14 cellular contexts compared by ENCODE assay signal in genomic region chr10:6070647-6071046, GRCh38. TPM values are rescaled to one million over a fixed set of nuclear protein-coding genes. Genes with fewer than 3 reads are reported as not detected.
DNase-seq lines count a peak whose midpoint lies in the region; TF ChIP-seq lines count a peak whose summit lies in the region.
"Had no signal": no experiment of that assay in that cellular context is flagged by ENCODE, and none has a peak within 500 bp of the region (broad histone marks: within the 10 kb centered on the region; RNA-seq: fewer than 3 reads in every experiment).

No MANE protein-coding gene starts in this region.

- peak; percentile 34 for DNase-seq in NK-92 treated with Interleukin-12 subunit alpha and Interleukin-12 subunit beta, amount 100 ng/mL, for 24 hours (lab: John Stamatoyannopoulos, UW)
- no peak for DNase-seq in NK-92 (lab: John Stamatoyannopoulos, UW; ENCODE audit: unreplicated experiment)
- DNase-seq in activated CD4-positive, alpha-beta memory T cell treated with anti-CD3 and anti-CD28 coated beads, Interleukin-2, amount 10 ng/mL, durations not matched to agents 7 days and 5 days: peak; percentile 62
- peak; percentile 38 for DNase-seq in coronary artery (ENCODE audit: low spot score)
- peak; percentile 85 for DNase-seq in stimulated activated CD8-positive, alpha-beta memory T cell treated with anti-CD3 and anti-CD28 coated beads, Interleukin-4, amount 100 ng/mL, for 48 hours
- DNase-seq in type B pancreatic cell (ENCODE audit: extremely low spot score, unreplicated experiment): no peak
- DNase-seq in middle frontal gyrus (ENCODE audit: extremely low spot score, low spot score): no peak
- DNase-seq in Ammon's horn (ENCODE audit: low spot score): no peak
- DNase-seq: DMS79, mammary epithelial cell had no signal

- H3K4me1 Mint-ChIP-seq in activated CD4-positive, alpha-beta memory T cell treated with anti-CD3 and anti-CD28 coated beads, Interleukin-2, amount 10 ng/mL, durations not matched to agents 7 days and 5 days: peaks cover 98% of the 10 kb centered on the region
- no peaks in the 10 kb centered on the region for H3K4me1 Mint-ChIP-seq in type B pancreatic cell (ENCODE audit: unreplicated experiment)

- CTCF ChIA-PET in activated CD4-positive, alpha-beta memory T cell treated with anti-CD3 and anti-CD28 coated beads, Interleukin-2, amount 10 ng/mL, durations not matched to agents 7 days and 5 days (lab: Charles Lee): interaction anchor here (1.6 to 11.2 kb wide), 4 partner anchors 11 to 19 kb away, joined by 3 to 138 read pairs (median 10); no protein-coding TSS in a partner anchor

- POLR2A ChIA-PET in activated CD4-positive, alpha-beta memory T cell treated with anti-CD3 and anti-CD28 coated beads, Interleukin-2, amount 10 ng/mL, durations not matched to agents 7 days and 5 days (lab: Charles Lee): interaction anchor here (1.0 to 13.4 kb wide), 5 partner anchors 12 to 94 kb away, joined by 3 to 448 read pairs (median 24); partner anchors contain the start of gene IL2RA

- TF ChIP-seq CTCF in coronary artery (IDR thresholded peaks at IDR 0.05): no peak
- TF ChIP-seq CTCF in type B pancreatic cell (conservative IDR thresholded peaks at IDR 0.05): no peak

- peak overlapping the region; percentile 96 for H3K27ac Mint-ChIP-seq in activated CD4-positive, alpha-beta memory T cell treated with anti-CD3 and anti-CD28 coated beads, Interleukin-2, amount 10 ng/mL, durations not matched to agents 7 days and 5 days
- H3K27ac Mint-ChIP-seq in type B pancreatic cell: no peak overlapping the region

- no peak overlapping the region for H3K27ac ChIP-seq in coronary artery
- H3K27ac ChIP-seq: 22Rv1, hepatocyte, RWPE1 had no signal

- no peaks in the 10 kb centered on the region for H3K9me3 Mint-ChIP-seq in activated CD4-positive, alpha-beta memory T cell treated with anti-CD3 and anti-CD28 coated beads, Interleukin-2, amount 10 ng/mL, durations not matched to agents 7 days and 5 days
- no peaks in the 10 kb centered on the region for H3K9me3 Mint-ChIP-seq in type B pancreatic cell

- peak overlapping the region; percentile 13 for H3K4me3 Mint-ChIP-seq in activated CD4-positive, alpha-beta memory T cell treated with anti-CD3 and anti-CD28 coated beads, Interleukin-2, amount 10 ng/mL, durations not matched to agents 7 days and 5 days
- no peak overlapping the region for H3K4me3 Mint-ChIP-seq in type B pancreatic cell

- no peak overlapping the region for H3K4me3 ChIP-seq in coronary artery
- H3K4me3 ChIP-seq: hepatocyte had no signal

- peaks cover 13% of the 10 kb centered on the region for H3K36me3 Mint-ChIP-seq in activated CD4-positive, alpha-beta memory T cell treated with anti-CD3 and anti-CD28 coated beads, Interleukin-2, amount 10 ng/mL, durations not matched to agents 7 days and 5 days (ENCODE audit: low read depth)
- H3K36me3 Mint-ChIP-seq in type B pancreatic cell: no peaks in the 10 kb centered on the region

- no peaks in the 10 kb centered on the region for H3K27me3 Mint-ChIP-seq in activated CD4-positive, alpha-beta memory T cell treated with anti-CD3 and anti-CD28 coated beads, Interleukin-2, amount 10 ng/mL, durations not matched to agents 7 days and 5 days
- H3K27me3 Mint-ChIP-seq in type B pancreatic cell: peaks cover 43% of the 10 kb centered on the region

RNA-seq across cellular contexts. Expression of gene IL2RA, which starts 8.5 kb away (rescaled TPM):
- total RNA-seq in activated CD4-positive, alpha-beta memory T cell treated with anti-CD3 and anti-CD28 coated beads, Interleukin-2, amount 10 ng/mL, durations not matched to agents 7 days and 5 days: 100 to 1,000 TPM; 437 to 446 TPM
- not detected in 2 replicates for total RNA-seq in type B pancreatic cell (ENCODE audit: low replicate concordance)
- total RNA-seq: endothelial cell of umbilical vein, hepatocyte, mammary epithelial cell had no signal

RNA-seq across cellular contexts. Expression of gene RBM17, which starts 18.2 kb away (rescaled TPM):
- total RNA-seq in activated CD4-positive, alpha-beta memory T cell treated with anti-CD3 and anti-CD28 coated beads, Interleukin-2, amount 10 ng/mL, durations not matched to agents 7 days and 5 days: 100 to 1,000 TPM; 155 to 157 TPM
- 92.1 and 105 TPM in 2 replicates for total RNA-seq in type B pancreatic cell (ENCODE audit: low replicate concordance)

Comparison
In these comparisons a context has a peak if more than half of its experiments do, and no peak if none do; other contexts are left out.
1. DNase-seq: peak in NK-92 treated with Interleukin-12 subunit alpha and Interleukin-12 subunit beta, amount 100 ng/mL, for 24 hours (single experiment), activated CD4-positive, alpha-beta memory T cell treated with anti-CD3 and anti-CD28 coated beads, Interleukin-2, amount 10 ng/mL, durations not matched to agents 7 days and 5 days (single experiment), coronary artery (single experiment) and stimulated activated CD8-positive, alpha-beta memory T cell treated with anti-CD3 and anti-CD28 coated beads, Interleukin-4, amount 100 ng/mL, for 48 hours (single experiment); none in NK-92 (single experiment), type B pancreatic cell (single experiment), middle frontal gyrus (single experiment) and Ammon's horn (single experiment).
2. RNA of gene IL2RA, which starts 8.5 kb away (total RNA-seq): 437 to 446 TPM in activated CD4-positive, alpha-beta memory T cell treated with anti-CD3 and anti-CD28 coated beads, Interleukin-2, amount 10 ng/mL, durations not matched to agents 7 days and 5 days; not detected in type B pancreatic cell; every median in the first group is over 100 times any median in the second.